Comparison of ENCODE assay signal across 29 cellular contexts in the genomic region with DNA sequence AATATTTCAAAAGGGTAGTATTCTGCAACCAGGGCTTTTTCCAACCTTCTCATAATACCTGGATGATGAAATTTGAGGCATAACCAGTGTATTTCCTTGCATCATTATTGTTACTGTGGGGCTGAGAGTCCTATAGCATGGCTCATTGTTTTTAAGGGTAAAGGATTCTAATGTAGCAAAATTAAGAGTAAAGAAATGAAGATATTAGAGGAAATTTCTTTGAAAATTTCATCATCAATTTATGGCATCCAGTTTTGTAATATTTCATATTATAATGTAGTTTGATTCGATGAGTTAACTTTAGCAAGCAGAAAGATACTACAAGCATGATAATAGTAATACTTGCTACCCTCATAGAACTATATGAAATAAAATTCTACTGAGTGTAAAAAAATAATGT.
A peak's percentile ranks its signal among the peaks of the same experiment; 100 is the strongest.
DNase-seq lines count a peak whose midpoint lies in the region; ATAC-seq, FAIRE-seq and TF ChIP-seq lines count a peak whose summit lies in the region.
"Had no signal": no experiment of that assay in that cellular context is flagged by ENCODE, and none has a peak within 500 bp of the region (broad histone marks: within the 10 kb centered on the region; RNA-seq: fewer than 3 reads in every experiment).

No MANE protein-coding gene starts in this region.

- no peak for DNase-seq in K562 (ENCODE audit: extremely low read depth in 1 of 4, low spot score in 3 of 4)
- no peak for DNase-seq in OCI-LY7 (ENCODE audit: low spot score)
- DNase-seq: 8988T; ACHN; AML-193; BE2C; C1 segment of cervical spinal cord; Caco-2; Calu3; CD4-positive, alpha-beta memory T cell; CD4-positive, alpha-beta T cell; CD4-positive, CD25-positive, alpha-beta regulatory T cell; CD8-positive, alpha-beta memory T cell; CD8-positive, alpha-beta T cell; COR-L47; DMS 273 treated with DMSO at 0.1 percent for 48 hours; DMS153; DMS53; DMS79; DMS79 treated with DMSO at 0.1 percent for 48 hours; DND-41; EL had no signal

- no peak overlapping the region for H3K9ac ChIP-seq in K562 (ENCODE audit: insufficient read depth in 1 of 2, low read depth in 2 of 2, low read length in 2 of 2)
- H3K9ac ChIP-seq: BLaER1; BLaER1 treated with 17β-estradiol and CSF1 and Interleukin-3, amounts not matched to agents 10 nM and 100 nM had no signal

- intact Hi-C loops in K562 (cut with micrococcal nuclease) (loop anchor here (10.0 kb wide), 1 partner anchor 305 kb away; no protein-coding TSS in a partner anchor), OCI-LY7 (cut with micrococcal nuclease; ENCODE audit: unreplicated experiment) (no loop called here)

- no peaks in the 10 kb centered on the region for H3K4me1 ChIP-seq in K562 (replicated peaks in 1 of 2; ENCODE audit: control insufficient read depth in 2 of 2, insufficient read depth in 2 of 2, low read length in 2 of 2)
- H3K4me1 ChIP-seq in OCI-LY7 (ENCODE audit: insufficient read depth, low read length, poor library complexity, severe bottlenecking): no peaks in the 10 kb centered on the region
- H3K4me1 ChIP-seq: A549; BLaER1; BLaER1 treated with 17β-estradiol and CSF1 and Interleukin-3, amounts not matched to agents 10 nM and 100 nM; Caco-2 had no signal

- H3K27ac ChIP-seq in K562 (ENCODE audit: extremely low read depth, low read depth, low read length) (no peak overlapping the region), OCI-LY7 (ENCODE audit: low read depth, low read length, poor library complexity, severe bottlenecking) (no peak overlapping the region)
- H3K27ac ChIP-seq: 22Rv1; A549; BLaER1; BLaER1 treated with 17β-estradiol and CSF1 and Interleukin-3, amounts not matched to agents 10 nM and 100 nM; C4-2B had no signal

- H3K36me3 ChIP-seq in K562 (ENCODE audit: control insufficient read depth, insufficient read depth, low read length) (no peaks in the 10 kb centered on the region), OCI-LY7 (ENCODE audit: insufficient read depth, low read length) (no peaks in the 10 kb centered on the region)
- H3K36me3 ChIP-seq: BE2C; BLaER1; BLaER1 treated with 17β-estradiol and CSF1 and Interleukin-3, amounts not matched to agents 10 nM and 100 nM had no signal

- H3K4me3 ChIP-seq in K562 (no peak overlapping the region), OCI-LY7 (ENCODE audit: low read depth, low read length, poor library complexity, severe bottlenecking) (no peak overlapping the region)
- H3K4me3 ChIP-seq: A549; BLaER1; BLaER1 treated with 17β-estradiol and CSF1 and Interleukin-3, amounts not matched to agents 10 nM and 100 nM had no signal

- no peak for TF ChIP-seq EP300 in K562 (IDR thresholded peaks at IDR 0.05; ENCODE audit: low read length)

- TF ChIP-seq CTCF in K562 (IDR thresholded peaks at IDR 0.05 in 2 of 3, conservative IDR thresholded peaks at IDR 0.05 in 1 of 3; ENCODE audit: insufficient read depth in 2 of 3, low read depth in 1 of 3, low read length in 3 of 3): no peak
- no peak for TF ChIP-seq CTCF in OCI-LY7 (conservative IDR thresholded peaks at IDR 0.05; ENCODE audit: low read length)

- POLR2A ChIA-PET in K562 (lab: Yijun Ruan, JAX): interaction anchor here (1.0 to 1.6 kb wide), 3 partner anchors 8 to 11 kb away, joined by 4 to 6 read pairs (median 4); no protein-coding TSS in a partner anchor
- POLR2A ChIA-PET in OCI-LY7 (lab: Charles Lee): interaction anchor here (0.6 to 1.9 kb wide), 2 partner anchors 10 to 79 kb away, joined by 3 to 11 read pairs; no protein-coding TSS in a partner anchor

- no peak for TF ChIP-seq POLR2A in K562 (conservative IDR thresholded peaks at IDR 0.05)

- H3K4me2 ChIP-seq in K562 (ENCODE audit: insufficient read depth, low read length) (no peak overlapping the region), OCI-LY7 (ENCODE audit: low read length) (no peak overlapping the region)
- H3K4me2 ChIP-seq: A549; BLaER1; BLaER1 treated with 17β-estradiol and CSF1 and Interleukin-3, amounts not matched to agents 10 nM and 100 nM had no signal

- H3K9me3 ChIP-seq in K562 (replicated peaks; ENCODE audit: control insufficient read depth, insufficient read depth, low read depth, low read length): no peaks in the 10 kb centered on the region
- H3K9me3 ChIP-seq in OCI-LY7 (ENCODE audit: low read length): no peaks in the 10 kb centered on the region
- H3K9me3 ChIP-seq: A549; BE2C; BLaER1; BLaER1 treated with 17β-estradiol and CSF1 and Interleukin-3, amounts not matched to agents 10 nM and 100 nM; Caco-2 had no signal

- H4K20me1 ChIP-seq in K562 (replicated peaks; ENCODE audit: control insufficient read depth, insufficient read depth, low read length): no peaks in the 10 kb centered on the region
- H4K20me1 ChIP-seq in OCI-LY7 (ENCODE audit: insufficient read depth, low read length): no peaks in the 10 kb centered on the region
- H4K20me1 ChIP-seq: BLaER1 had no signal

- H3K9me2 ChIP-seq in OCI-LY7 (ENCODE audit: insufficient read depth, low read length): no peaks in the 10 kb centered on the region

- FAIRE-seq in K562 (lab: Jason Lieb, UNC): no peak
- FAIRE-seq: A204.1, A549, D721Med had no signal

- ATAC-seq in K562: no peak
- ATAC-seq: A549; CD8-positive, alpha-beta T cell had no signal

- H3K79me2 ChIP-seq in K562 (ENCODE audit: control insufficient read depth, insufficient read depth, low read length) (no peaks in the 10 kb centered on the region), OCI-LY7 (ENCODE audit: insufficient read depth, low read depth, low read length) (no peaks in the 10 kb centered on the region)

- 0% methylated on average over 1 of the region's 1 CpG for WGBS in K562 (ENCODE audit: insufficient coverage, low coverage, missing lambda C conversion rate)

- TF ChIP-seq RAD21 in K562 (CRISPR knock-in tag; conservative IDR thresholded peaks at IDR 0.05 in 1 of 2, IDR thresholded peaks at IDR 0.05 in 1 of 2): no peak

- no peak overlapping the region for H2AFZ ChIP-seq in K562 (ENCODE audit: low read depth, low read length)
- no peak overlapping the region for H2AFZ ChIP-seq in OCI-LY7 (ENCODE audit: low read length)

- in situ Hi-C loops in K562 (cut with MboI): no loop called here

- BruUV-seq in K562 (replicated peaks; lab: Mats Ljungman, UMichigan) (no TSS peak), OCI-LY7 (replicated peaks; lab: Mats Ljungman, UMichigan) (no TSS peak)

- no peaks in the 10 kb centered on the region for H3K9me1 ChIP-seq in K562 (ENCODE audit: control insufficient read depth, insufficient read depth, low read length)

- CTCF ChIA-PET in K562 (lab: Yijun Ruan, JAX; ENCODE audit: low intra/inter-chr PET ratio): no interaction called here
- CTCF ChIA-PET in OCI-LY7 (lab: Charles Lee; ENCODE audit: unreplicated experiment): no interaction called here

- no peaks in the 10 kb centered on the region for H3K27me3 ChIP-seq in K562 (ENCODE audit: control insufficient read depth in 2 of 2, insufficient read depth in 2 of 2, low read length in 2 of 2)
- H3K27me3 ChIP-seq: BE2C; BLaER1; BLaER1 treated with 17β-estradiol and CSF1 and Interleukin-3, amounts not matched to agents 10 nM and 100 nM had no signal

TF ChIP-seq in K562, 482 proteins besides CTCF, POLR2A, EP300 and RAD21:
- TF ChIP-seq FOXA3 (CRISPR knock-in tag; conservative IDR thresholded peaks at IDR 0.05 in 1 of 2, IDR thresholded peaks at IDR 0.05 in 1 of 2) (no peak), PCBP2 (IDR thresholded peaks at IDR 0.05; ENCODE audit: low read depth, low read length, poor library complexity, severe bottlenecking) (no peak), CREB1 (IDR thresholded peaks at IDR 0.05) (no peak), CREB1 (CRISPR knock-in tag; IDR thresholded peaks at IDR 0.05) (no peak), DNMT1 (IDR thresholded peaks at IDR 0.05) (no peak), CBFA2T2 (conservative IDR thresholded peaks at IDR 0.05) (no peak), POLR2G (IDR thresholded peaks at IDR 0.05; ENCODE audit: low read depth, low read length) (no peak), CEBPG (CRISPR knock-in tag; IDR thresholded peaks at IDR 0.05) (no peak), CEBPG (tag; conservative IDR thresholded peaks at IDR 0.05 in 1 of 2, IDR thresholded peaks at IDR 0.05 in 1 of 2) (peak; percentile 51 to 72; a peak in 2 of 4 replicates), ZBTB34 (CRISPR knock-in tag; IDR thresholded peaks at IDR 0.05) (no peak), GTF2E2 (tag; IDR thresholded peaks at IDR 0.05) (no peak), ZKSCAN3 (CRISPR knock-in tag; IDR thresholded peaks at IDR 0.05) (no peak), HNRNPH1 (optimal IDR thresholded peaks at IDR 0.05; ENCODE audit: low read depth, low read length) (no peak), ZC3H8 (IDR thresholded peaks at IDR 0.05) (no peak)
- TF ChIP-seq, protein P1, sequence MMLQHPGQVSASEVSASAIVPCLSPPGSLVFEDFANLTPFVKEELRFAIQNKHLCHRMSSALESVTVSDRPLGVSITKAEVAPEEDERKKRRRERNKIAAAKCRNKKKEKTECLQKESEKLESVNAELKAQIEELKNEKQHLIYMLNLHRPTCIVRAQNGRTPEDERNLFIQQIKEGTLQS (IDR thresholded peaks at IDR 0.05): peak; percentile 40; the same call in 1 of the 2 replicates
- TF ChIP-seq, protein P1 (CRISPR knock-in tag; conservative IDR thresholded peaks at IDR 0.05): no peak
